In the genomic region with DNA sequence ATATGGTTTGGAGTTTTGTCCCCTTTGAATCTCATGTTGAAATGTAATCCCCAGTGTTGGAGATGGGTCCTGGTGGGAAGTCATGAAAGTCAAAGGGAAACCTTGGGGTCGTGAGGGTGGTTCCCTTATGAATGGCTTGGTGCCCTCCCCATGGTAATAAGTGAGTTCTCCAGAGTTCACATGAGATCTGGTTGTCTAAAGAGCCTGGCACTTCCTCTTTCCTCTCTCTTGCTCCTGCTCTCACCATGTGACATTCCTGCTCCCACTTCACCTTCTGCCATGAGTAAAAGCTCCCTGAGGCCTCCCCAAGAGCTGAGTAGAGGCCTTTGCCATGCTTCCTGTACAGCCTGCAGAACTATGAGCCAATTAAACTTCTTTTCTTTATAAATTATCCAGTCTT, we compare ENCODE assay signal across 22 cellular contexts. TPM values are rescaled to one million over a fixed set of nuclear protein-coding genes. Genes with fewer than 3 reads are reported as not detected.
DNase-seq lines count a peak whose midpoint lies in the region; ATAC-seq, FAIRE-seq and TF ChIP-seq lines count a peak whose summit lies in the region.
"Had no signal": no experiment of that assay in that cellular context is flagged by ENCODE, and none has a peak within 500 bp of the region (broad histone marks: within the 10 kb centered on the region; RNA-seq: fewer than 3 reads in every experiment).

No MANE protein-coding gene starts in this region.

- intact Hi-C loops in GM12878 (cut with micrococcal nuclease; ENCODE audit: unreplicated experiment): loop anchor here (5.0 to 10.0 kb wide), 2 partner anchors 406 to 1556 kb away; a partner anchor contains a TSS

- TF ChIP-seq EP300 in GM12878 (IDR thresholded peaks at IDR 0.05; ENCODE audit: borderline replicate concordance in 1 of 2, control insufficient read depth in 1 of 2, low read depth in 2 of 2, low read length in 2 of 2): no peak

- 50% methylated on average over 1 of the region's 1 CpG for WGBS in GM12878 (ENCODE audit: insufficient coverage, insufficient replicate concordance, low lambda C conversion rate, missing lambda C conversion rate)

- H3K27ac ChIP-seq in GM12878 (ENCODE audit: control insufficient read depth, insufficient read depth): no peak overlapping the region
- H3K27ac ChIP-seq: A549; BLaER1 treated with 17β-estradiol and CSF1 and Interleukin-3, amounts not matched to agents 10 nM and 100 nM had no signal

- SMC1A ChIA-PET in GM12878 (lab: Charles Lee; ENCODE audit: uncharacterized antibody, unreplicated experiment): interaction anchor here (0.9 to 3.2 kb wide), 2 partner anchors 8 to 16 kb away, joined by 3 to 9 read pairs; no protein-coding TSS in a partner anchor

- no peak for TF ChIP-seq CTCF in GM12878 (IDR thresholded peaks at IDR 0.05 in 2 of 3, conservative IDR thresholded peaks at IDR 0.05 in 1 of 3; ENCODE audit: control insufficient read depth in 2 of 3, extremely low read depth in 1 of 3, insufficient read depth in 1 of 3, low read depth in 3 of 3, low read length in 3 of 3)

- no peaks in the 10 kb centered on the region for H3K27me3 ChIP-seq in GM12878 (replicated peaks in 1 of 2; ENCODE audit: control insufficient read depth in 2 of 2, insufficient read depth in 2 of 2, low read length in 1 of 2)
- H3K27me3 ChIP-seq: BE2C had no signal

- RAD21 ChIA-PET in GM12878 (lab: Charles Lee; ENCODE audit: unreplicated experiment): no interaction called here

- no peaks in the 10 kb centered on the region for H4K20me1 ChIP-seq in GM12878 (ENCODE audit: control insufficient read depth, insufficient read depth)
- H4K20me1 ChIP-seq: BLaER1 treated with 17β-estradiol and CSF1 and Interleukin-3, amounts not matched to agents 10 nM and 100 nM had no signal

- CTCF ChIA-PET in GM12878 (lab: Yijun Ruan, JAX): interaction anchor here (1.3 kb wide), 1 partner anchor 24 kb away, joined by 3 read pairs; no protein-coding TSS in a partner anchor

- peaks cover 8% of the 10 kb centered on the region for H3K4me1 ChIP-seq in GM12878 (ENCODE audit: control insufficient read depth, insufficient read depth, low read length)
- H3K4me1 ChIP-seq: BE2C had no signal

- DNase-seq in CD1c-positive myeloid dendritic cell (ENCODE audit: extremely low spot score) (peak; percentile 20), GM19239 (ENCODE audit: insufficient read length, low spot score) (no peak), MV-4-11 (lab: John Stamatoyannopoulos, UW) (peak; percentile 2), GM12878 (ENCODE audit: low read depth, low spot score) (no peak), DMS 273 (lab: John Stamatoyannopoulos, UW; ENCODE audit: unreplicated experiment) (no peak), NCI-H187 treated with DMSO at 0.1 percent for 48 hours (lab: John Stamatoyannopoulos, UW) (no peak)
- DNase-seq in effector CD8-positive, alpha-beta T cell (lab: John Stamatoyannopoulos, UW): no peak
- DNase-seq: 8988T, ACHN, AML-193, BE2C, Calu3, COR-L47, DMS153, DND-41, H7, HCEC 1CT had no signal

- H3K36me3 ChIP-seq in GM12878 (ENCODE audit: control insufficient read depth in 2 of 2, insufficient read depth in 2 of 2, low read length in 1 of 2): no peaks in the 10 kb centered on the region
- H3K36me3 ChIP-seq: BE2C; BLaER1 treated with 17β-estradiol and CSF1 and Interleukin-3, amounts not matched to agents 10 nM and 100 nM had no signal

- H3K9me3 ChIP-seq in GM12878 (replicated peaks; ENCODE audit: control insufficient read depth, insufficient read depth, low read length): no peaks in the 10 kb centered on the region; the same call in 2 of the 3 replicates
- H3K9me3 ChIP-seq: A549; BE2C; BLaER1 treated with 17β-estradiol and CSF1 and Interleukin-3, amounts not matched to agents 10 nM and 100 nM had no signal

- no TSS peak for BruUV-seq in GM12878 (replicated peaks; lab: Mats Ljungman, UMichigan)

- H3K4me3 ChIP-seq in GM12878: no peak overlapping the region
- H3K4me3 ChIP-seq: A549; BLaER1 treated with 17β-estradiol and CSF1 and Interleukin-3, amounts not matched to agents 10 nM and 100 nM had no signal

- H3K9ac ChIP-seq in GM12878 (ENCODE audit: control insufficient read depth, insufficient read depth, low read length): no peak overlapping the region
- H3K9ac ChIP-seq: BLaER1 treated with 17β-estradiol and CSF1 and Interleukin-3, amounts not matched to agents 10 nM and 100 nM had no signal

- no peak for TF ChIP-seq RAD21 in GM12878 (IDR thresholded peaks at IDR 0.05; ENCODE audit: insufficient read depth, low read depth, low read length)

- no peak overlapping the region for H3K4me2 ChIP-seq in GM12878 (ENCODE audit: control insufficient read depth, insufficient read depth)
- H3K4me2 ChIP-seq: A549 had no signal

- peak; percentile 33 for FAIRE-seq in GM19239 (lab: Jason Lieb, UNC)
- no peak for FAIRE-seq in GM12878 (lab: Jason Lieb, UNC)
- FAIRE-seq: A549, G401.6, GM18507, H1 had no signal

- no peak overlapping the region; the same call in 1 of the 2 replicates for H2AFZ ChIP-seq in GM12878 (ENCODE audit: control insufficient read depth, low read depth, low read length)

- ATAC-seq in GM12878: no peak
- ATAC-seq: A549 had no signal

- H3K79me2 ChIP-seq in GM12878 (ENCODE audit: control insufficient read depth, insufficient read depth, low read length): no peaks in the 10 kb centered on the region

- TF ChIP-seq POLR2A in GM12878 (IDR thresholded peaks at IDR 0.05; ENCODE audit: low read depth, low read length): no peak

- POLR2A ChIA-PET in GM12878 (lab: Charles Lee): no interaction called here

- in situ Hi-C loops in GM12878 (cut with MboI): no loop called here

TF ChIP-seq in GM12878, 131 proteins besides CTCF, POLR2A, EP300 and RAD21:
- no peak for TF ChIP-seq SRF (IDR thresholded peaks at IDR 0.05; ENCODE audit: low read depth in 2 of 2, low read length in 2 of 2)
- no peak for TF ChIP-seq TBL1XR1 (IDR thresholded peaks at IDR 0.05; ENCODE audit: low read depth, low read length)
- TF ChIP-seq SPI1 (IDR thresholded peaks at IDR 0.05; ENCODE audit: borderline replicate concordance, insufficient read depth, low read depth, low read length): peak; percentile 72
TF ChIP-seq in GM12878: peak in this region for 1.

RNA-seq across cellular contexts. Expression of a gene that starts 5.5 kb away (rescaled TPM):
- 99.5 and 111 TPM in 2 replicates for total RNA-seq in GM12878 (2013; cell fraction: nucleolus; rRNA removed)
- total RNA-seq in GM12878 (2014; rRNA removed) (9.8 and 12.8 TPM in 2 replicates), GM12878 (2014; rRNA removed; fragmentation: Illumina TruSeq; extraction: Trizol) (7.1 and 9.2 TPM in 2 replicates), GM12878 (2021) (7.0 and 8.1 TPM in 2 replicates)
- polyA plus RNA-seq in GM12878 (2011; ENCODE audit: low read depth): 4.7 TPM
- polyA plus RNA-seq in GM12878 (2011; rRNA removed) (9.7 and 15.2 TPM in 2 replicates), GM12878 (2014; fragmentation: Illumina TruSeq; extraction: Trizol) (6.4 and 9.3 TPM in 2 replicates), GM12878 (2014; fragmentation: Nextera tagmentation; extraction: Ambion mirVana) (1 to 10 TPM; 6.0 to 7.3 TPM), GM12878 (2014; rRNA removed) (9.0 and 9.2 TPM in 2 replicates), GM12878 (2016; fragmentation: Nextera tagmentation; extraction: Ambion mirVana) (10 to 100 TPM; 10.6 to 11.4 TPM)
- 2.6 and 3.0 TPM in 2 replicates for polyA plus RNA-seq in GM12878 (2011; cell fraction: cytosol; rRNA removed)
- polyA plus RNA-seq in GM12878 (2011; cell fraction: nucleus; rRNA removed): 16.0 and 16.7 TPM in 2 replicates
- polyA plus RNA-seq in GM12878 (2012): 8.9 and 13.7 TPM in 2 replicates
- polyA minus RNA-seq in GM12878 (2011; rRNA and poly(A)+ RNA removed): 5.2 and 5.3 TPM in 2 replicates
- polyA minus RNA-seq in GM12878 (2011; cell fraction: cytosol; rRNA and poly(A)+ RNA removed): 2.8 and 2.9 TPM in 2 replicates
- 19.3 and 29.9 TPM in 2 replicates for polyA minus RNA-seq in GM12878 (2011; cell fraction: nucleus; rRNA and poly(A)+ RNA removed)

Comparison
In these comparisons a context has a peak if more than half of its experiments do, and no peak if none do; other contexts are left out.
1. DNase-seq: peak in CD1c-positive myeloid dendritic cell (single experiment) and MV-4-11 (single experiment); none in GM19239 (single experiment), GM12878 (single experiment), DMS 273 (single experiment), effector CD8-positive, alpha-beta T cell (single experiment) and NCI-H187 treated with DMSO at 0.1 percent for 48 hours (single experiment).